ENCODE assay signal across 21 cellular contexts in genomic region chr4:30973993-30974392, GRCh38.
"Had no signal": no experiment of that assay in that cellular context is flagged by ENCODE, and none has a peak within 500 bp of the region (broad histone marks: within the 10 kb centered on the region; RNA-seq: fewer than 3 reads in every experiment).

No MANE protein-coding gene starts in this region.

- DNase-seq: dermis blood vessel endothelial cell; effector memory CD8-positive, alpha-beta T cell; head of caudate nucleus; left ventricle myocardium superior; lower lobe of right lung; natural killer cell; stimulated activated CD4-positive, alpha-beta T cell treated with anti-CD3 and anti-CD28 coated beads, Interleukin-12 subunit alpha, Interleukin-12 subunit beta, amount 100 ng/mL, for 4 hours; stimulated activated CD4-positive, alpha-beta T cell treated with anti-CD3 and anti-CD28 coated beads, Interleukin-1b, Interleukin-23, amount 100 ng/mL, for 48 hours; stimulated activated CD4-positive, alpha-beta T cell treated with anti-CD3 and anti-CD28 coated beads, Interleukin-4, amount 100 ng/mL, for 1 hour; stimulated activated CD8-positive, alpha-beta memory T cell treated with anti-CD3 and anti-CD28 coated beads, Interleukin-4, amount 100 ng/mL, for 48 hours; stimulated activated naive CD4-positive, alpha-beta T cell; stimulated activated naive CD8-positive, alpha-beta T cell treated with anti-CD3 and anti-CD28 coated beads, Interleukin-15, amount 100 ng/mL, for 72 hours; transverse colon; upper lobe of right lung; uterus had no signal

- H3K4me1 Mint-ChIP-seq: natural killer cell; stimulated activated naive CD8-positive, alpha-beta T cell treated with anti-CD3 and anti-CD28 coated beads, Interleukin-15, amount 100 ng/mL, for 72 hours had no signal

- H3K4me3 Mint-ChIP-seq: effector memory CD8-positive, alpha-beta T cell; natural killer cell; stimulated activated naive CD8-positive, alpha-beta T cell treated with anti-CD3 and anti-CD28 coated beads, Interleukin-15, amount 100 ng/mL, for 72 hours had no signal

- H3K4me2 ChIP-seq: smooth muscle cell had no signal

- H3K4me1 ChIP-seq: lower lobe of right lung, prostate gland, right atrium auricular region, upper lobe of right lung, uterus had no signal

- H3K9me3 ChIP-seq: lower lobe of right lung, prostate gland, right atrium auricular region, suprapubic skin, transverse colon, upper lobe of right lung, uterus had no signal

- H3K27ac Mint-ChIP-seq: effector memory CD8-positive, alpha-beta T cell; natural killer cell; stimulated activated naive CD8-positive, alpha-beta T cell treated with anti-CD3 and anti-CD28 coated beads, Interleukin-15, amount 100 ng/mL, for 72 hours had no signal

- ATAC-seq: effector memory CD8-positive, alpha-beta T cell; left ventricle myocardium superior; lower lobe of right lung; natural killer cell; sciatic nerve; stimulated activated naive CD8-positive, alpha-beta T cell treated with anti-CD3 and anti-CD28 coated beads, Interleukin-15, amount 100 ng/mL, for 72 hours; upper lobe of right lung had no signal

- H3K27ac ChIP-seq: coronary artery, lower lobe of right lung, prostate gland, right atrium auricular region, suprapubic skin, transverse colon, upper lobe of right lung, uterus had no signal

- H3K27me3 Mint-ChIP-seq: effector memory CD8-positive, alpha-beta T cell; stimulated activated naive CD8-positive, alpha-beta T cell treated with anti-CD3 and anti-CD28 coated beads, Interleukin-15, amount 100 ng/mL, for 72 hours had no signal

- H3K27me3 ChIP-seq: right atrium auricular region, suprapubic skin, transverse colon, upper lobe of right lung, uterus had no signal
